Comparison of ENCODE assay signal across 12 cellular contexts in genomic region chr3:183381179-183381578, GRCh38. TPM values are rescaled to one million over a fixed set of nuclear protein-coding genes. Genes with fewer than 3 reads are reported as not detected.
DNase-seq lines count a peak whose midpoint lies in the region; ATAC-seq, FAIRE-seq and TF ChIP-seq lines count a peak whose summit lies in the region.
"Had no signal": no experiment of that assay in that cellular context is flagged by ENCODE, and none has a peak within 500 bp of the region (broad histone marks: within the 10 kb centered on the region; RNA-seq: fewer than 3 reads in every experiment).

No MANE protein-coding gene starts in this region.

- TF ChIP-seq CTCF in fibroblast of villous mesenchyme (IDR thresholded peaks at IDR 0.05; ENCODE audit: insufficient read depth, low read depth, low read length) = no peak

- no peaks in the 10 kb centered on the region for H3K36me3 ChIP-seq in SJSA1
- H3K36me3 ChIP-seq: cardiac muscle cell had no signal

- no peaks in the 10 kb centered on the region for H3K9me3 ChIP-seq in SJSA1 (replicated peaks)

- no peak for TF ChIP-seq POLR2A in GM12891 (IDR thresholded peaks at IDR 0.05; ENCODE audit: low read depth, low read length)

- DNase-seq in DMS53 treated with DMSO at 0.1 percent for 48 hours (lab: John Stamatoyannopoulos, UW; ENCODE audit: unreplicated experiment) (peak; percentile 45), LHCN-M2 (ENCODE audit: low read depth) (peak; percentile 87), SJSA1 (ENCODE audit: low read depth in 1 of 2, low spot score in 2 of 2) (peak; percentile 23 to 46), fibroblast of villous mesenchyme (ENCODE audit: low read depth) (peak; percentile 93), GM12891 (ENCODE audit: insufficient read length, low spot score) (no peak), DMS114 treated with DMSO at 0.1 percent for 48 hours (lab: John Stamatoyannopoulos, UW; ENCODE audit: unreplicated experiment) (no peak)
- DNase-seq: activated CD4-positive, alpha-beta memory T cell treated with anti-CD3 and anti-CD28 coated beads, Interleukin-2, amount 10 ng/mL, durations not matched to agents 7 days and 5 days; GDM1; hippocampal formation had no signal

- no peak for FAIRE-seq in GM12891 (lab: Jason Lieb, UNC)

- ATAC-seq in GM19328 (IDR thresholded peaks at IDR 0.05; ENCODE audit: unreplicated experiment) = no peak
- no peak for ATAC-seq in HG03571 (IDR thresholded peaks at IDR 0.05; ENCODE audit: unreplicated experiment)

- peaks cover 8% of the 10 kb centered on the region; the same call in 1 of the 2 replicates for H3K4me1 ChIP-seq in SJSA1 (replicated peaks)

- H3K27me3 ChIP-seq in SJSA1 (replicated peaks) = no peaks in the 10 kb centered on the region
- H3K27me3 ChIP-seq: cardiac muscle cell had no signal

- no peak overlapping the region for H3K4me3 ChIP-seq in SJSA1
- H3K4me3 ChIP-seq in fibroblast of villous mesenchyme (ENCODE audit: low read depth, low read length) = no peak overlapping the region
- H3K4me3 ChIP-seq: cardiac muscle cell had no signal

- no peak overlapping the region for H3K27ac ChIP-seq in SJSA1
- H3K27ac ChIP-seq: cardiac muscle cell had no signal

TF ChIP-seq in GM12891, 5 proteins besides CTCF, POLR2A, EP300 and RAD21:
- no peak for TF ChIP-seq SPI1 (IDR thresholded peaks at IDR 0.05; ENCODE audit: low read depth, low read length)
- TF ChIP-seq TAF1 (IDR thresholded peaks at IDR 0.05; ENCODE audit: low read depth, low read length) = no peak
- no peak for TF ChIP-seq POLR2AphosphoS5 (IDR thresholded peaks at IDR 0.05; ENCODE audit: low read depth, low read length)
- no peak for TF ChIP-seq PAX5 (IDR thresholded peaks at IDR 0.05; ENCODE audit: insufficient read depth, low read length, severe bottlenecking)
- TF ChIP-seq POU2F2 (IDR thresholded peaks at IDR 0.05; ENCODE audit: low read depth, low read length) = no peak

RNA-seq across cellular contexts. Expression of gene MCF2L2, which starts 47.2 kb away (rescaled TPM):
- 0.13 and 0.23 TPM in 2 replicates for total RNA-seq in LHCN-M2 (2014; rRNA removed)
- polyA plus RNA-seq in LHCN-M2 (2012) = 0.41 TPM
- total RNA-seq in SJSA1 (2014; rRNA removed; shearing (Covaris generic)) = 0.03 TPM in 1 of 2 replicates, not detected in the other
- 0.43 and 0.64 TPM in 2 replicates for total RNA-seq in fibroblast of villous mesenchyme
- polyA plus RNA-seq in GM12891 (2012; ENCODE audit: low read depth, missing spikeins) = 0.63 TPM

Comparison
In these comparisons a context has a peak if more than half of its experiments do, and no peak if none do; other contexts are left out.
1. DNase-seq: peak in DMS53 treated with DMSO at 0.1 percent for 48 hours (single experiment), LHCN-M2 (single experiment), SJSA1 (2 of 2) and fibroblast of villous mesenchyme (single experiment); none in GM12891 (single experiment) and DMS114 treated with DMSO at 0.1 percent for 48 hours (single experiment).